In the genomic region with DNA sequence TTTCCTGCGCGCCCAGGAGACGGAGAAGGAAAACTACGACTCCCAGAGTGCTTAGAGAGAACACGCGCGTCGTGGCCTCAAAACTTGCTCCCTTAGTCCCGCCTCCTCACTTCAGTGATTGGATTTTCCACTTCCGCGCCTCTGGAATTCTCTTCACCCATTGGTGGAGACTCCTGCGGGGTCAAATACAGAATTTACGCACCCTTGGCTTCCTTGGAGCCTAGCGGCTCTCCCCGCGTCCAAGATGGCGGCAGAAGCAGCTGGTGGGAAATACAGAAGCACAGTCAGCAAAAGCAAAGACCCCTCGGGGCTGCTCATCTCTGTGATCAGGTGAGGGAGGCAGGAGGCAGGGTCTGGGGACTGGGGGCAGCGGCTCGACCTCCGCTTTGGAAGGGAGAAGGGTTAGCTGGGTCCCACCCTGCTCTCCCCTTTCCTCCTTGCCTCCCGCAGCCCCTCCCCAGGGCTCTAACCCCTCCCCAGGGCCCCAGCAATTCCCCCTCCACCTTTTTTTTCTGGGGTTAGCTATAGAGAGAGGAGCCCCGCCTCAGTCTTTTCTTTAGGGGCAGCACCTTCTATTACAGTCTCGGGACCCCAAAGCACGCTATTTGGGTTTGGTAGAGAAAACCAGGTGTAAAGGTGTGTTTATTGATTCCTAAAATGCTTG, we compare ENCODE assay signal across 8 cellular contexts. TPM values are rescaled to one million over a fixed set of nuclear protein-coding genes. Genes with fewer than 3 reads are reported as not detected.
DNase-seq lines count a peak whose midpoint lies in the region; ATAC-seq, FAIRE-seq and TF ChIP-seq lines count a peak whose summit lies in the region.

A gene (plus strand): TSS at position 221 of the 664 bp plus-strand sequence.

- peak within 1 kb of the TSS in 1 of 2 donors; percentile 68 for H3K27ac ChIP-seq in small intestine (ENCODE audit: low read depth in 1 of 2, low read length in 1 of 2)

- CTCF ChIA-PET in AG04449 (lab: Yijun Ruan, JAX), result interaction anchor here (1.3 to 1.6 kb wide), 2 partner anchors 16 to 20 kb away, joined by 3 to 4 read pairs; no protein-coding TSS in a partner anchor

- no peaks in the 10 kb centered on the region for H3K9me3 ChIP-seq in small intestine (ENCODE audit: control insufficient read depth, low read depth)

- WGBS in small intestine, 3 donors, result 0% methylated on average over 24 to 25 of the region's 25 CpGs

- DNase-seq in AG04449 (ENCODE audit: low read depth, low spot score), result peak; percentile 85
- peak; percentile 99 for DNase-seq in NCI-H2227 treated with DMSO at 0.1 percent for 48 hours (lab: John Stamatoyannopoulos, UW)
- peak; percentile 96 for DNase-seq in bronchial epithelial cell (ENCODE audit: low read depth)
- peak; percentile 93 for DNase-seq in iPS-NIHi11 (ENCODE audit: low spot score)
- peak; percentile 100 for DNase-seq in small intestine

- H3K36me3 ChIP-seq in bronchial epithelial cell (ENCODE audit: control insufficient read depth, insufficient read depth, low read length), result no peaks in the 10 kb centered on the region
- H3K36me3 ChIP-seq in small intestine (ENCODE audit: control insufficient read depth in 2 of 2, insufficient read depth in 2 of 2, low read length in 2 of 2), result no peaks in the 10 kb centered on the region

- H3K4me3 ChIP-seq in AG04449 (ENCODE audit: low read depth, low read length) (peak within 1 kb of the TSS; percentile 88), WI38 (ENCODE audit: low read depth, low read length) (peak within 1 kb of the TSS; percentile 95), bronchial epithelial cell (ENCODE audit: low read depth, low read length) (peak within 1 kb of the TSS; percentile 74), small intestine (ENCODE audit: low read depth in 1 of 2, low read length in 2 of 2) (peak within 1 kb of the TSS; percentile 65 to 83)

- H3K4me1 ChIP-seq in small intestine (ENCODE audit: control insufficient read depth in 2 of 2, insufficient read depth in 1 of 2, low read depth in 1 of 2, low read length in 1 of 2), result peaks cover 0 to 3% of the 10 kb centered on the region in 2 donors

- no peak for TF ChIP-seq CTCF in AG04449 (IDR thresholded peaks at IDR 0.05; ENCODE audit: insufficient read depth, low read length, missing control alignments)
- no peak for TF ChIP-seq CTCF in WI38 (IDR thresholded peaks at IDR 0.05; ENCODE audit: low read depth, low read length)
- TF ChIP-seq CTCF in bronchial epithelial cell (IDR thresholded peaks at IDR 0.05; ENCODE audit: insufficient read depth, low read length, severe bottlenecking), result no peak

- no peaks in the 10 kb centered on the region for H3K27me3 ChIP-seq in bronchial epithelial cell (ENCODE audit: control insufficient read depth, insufficient read depth, low read length)
- no peaks in the 10 kb centered on the region for H3K27me3 ChIP-seq in small intestine (ENCODE audit: control insufficient read depth in 2 of 2, insufficient read depth in 2 of 2, low read length in 2 of 2)

- POLR2A ChIA-PET in AG04449 (lab: Yijun Ruan, JAX), result interaction anchor here (0.6 kb wide), 2 partner anchors 8 to 632 kb away, joined by 3 to 5 read pairs; no protein-coding TSS in a partner anchor

- ATAC-seq in GM18907 (IDR thresholded peaks at IDR 0.05; ENCODE audit: unreplicated experiment) (peak; percentile 98), HG03159 (IDR thresholded peaks at IDR 0.05; ENCODE audit: unreplicated experiment) (peak; percentile 99)

- peak; percentile 82 for FAIRE-seq in bronchial epithelial cell (lab: Jason Lieb, UNC)
- peak; percentile 94 for FAIRE-seq in small intestine (lab: Jason Lieb, UNC)

RNA-seq across cellular contexts. Expression of the gene that starts here (rescaled TPM):
- total RNA-seq in bronchial epithelial cell, result 84.0 and 84.6 TPM in 2 replicates
- 10 to 100 TPM; 10.5 to 21.4 (median 16.1) TPM for polyA plus RNA-seq in small intestine
